In genomic region chr17:3827124-3827773, GRCh38 we compare ENCODE assay signal across 8 cellular contexts. TPM values are rescaled to one million over a fixed set of nuclear protein-coding genes. Genes with fewer than 3 reads are reported as not detected.
DNase-seq lines count a peak whose midpoint lies in the region; ATAC-seq and TF ChIP-seq lines count a peak whose summit lies in the region.

No MANE protein-coding gene starts in this region.

- H3K27ac ChIP-seq in Peyer's patch, result no peak overlapping the region
- peak overlapping the region; percentile 79 for H3K27ac ChIP-seq in rectal smooth muscle tissue (ENCODE audit: low read depth, low read length)

- intact Hi-C loops in activated T-helper 2 cell treated with anti-CD3 and anti-CD28 coated beads, Interferon-gamma antibody, Interleukin-2, Interleukin-4, amounts not matched to agents 10 μg/mL and 5 μg/mL and 100 μg/mL, durations not matched to agents 14 hours and 24 hours and 36 hours (cut with micrococcal nuclease), result loop anchor here (1.0 to 5.0 kb wide), 3 partner anchors 90 to 144 kb away; partner anchors contain the start of gene HASPIN

- no peak overlapping the region for H3K9ac ChIP-seq in rectal smooth muscle tissue (ENCODE audit: low read length)

- no peaks in the 10 kb centered on the region for H3K9me3 Mint-ChIP-seq in activated T-helper 2 cell treated with anti-CD3 and anti-CD28 coated beads, Interferon-gamma antibody, Interleukin-2, Interleukin-4, amounts not matched to agents 10 μg/mL and 5 μg/mL and 100 μg/mL, durations not matched to agents 14 hours and 24 hours and 36 hours

- H3K27me3 ChIP-seq in Peyer's patch, result no peaks in the 10 kb centered on the region
- no peaks in the 10 kb centered on the region for H3K27me3 ChIP-seq in rectal smooth muscle tissue (ENCODE audit: control insufficient read depth, insufficient read depth, low read length)

- no peak for DNase-seq in AG04449 (ENCODE audit: low read depth, low spot score)
- peak in 2 of 3 donors; percentile 73 to 88 for DNase-seq in Peyer's patch
- DNase-seq in activated T-helper 2 cell treated with anti-CD3 and anti-CD28 coated beads, Interferon-gamma antibody, Interleukin-2, Interleukin-4, amounts not matched to agents 10 μg/mL and 5 μg/mL and 100 μg/mL, durations not matched to agents 14 hours and 24 hours and 36 hours (ENCODE audit: low spot score), result peak; percentile 36
- DNase-seq in germinal center (ENCODE audit: low spot score), result peak; percentile 51

- POLR2A ChIA-PET in AG04449 (lab: Yijun Ruan, JAX), result no interaction called here

- no peak for TF ChIP-seq POLR2A in Peyer's patch (IDR thresholded peaks at IDR 0.05)

- H3K9me3 ChIP-seq in Peyer's patch, result no peaks in the 10 kb centered on the region

- peaks cover 0 to 17% (median 0%) of the 10 kb centered on the region in 4 donors for H3K4me1 ChIP-seq in Peyer's patch
- peaks cover 12% of the 10 kb centered on the region for H3K4me1 ChIP-seq in rectal smooth muscle tissue (ENCODE audit: control insufficient read depth, insufficient read depth, low read length)

- H3K36me3 Mint-ChIP-seq in activated T-helper 2 cell treated with anti-CD3 and anti-CD28 coated beads, Interferon-gamma antibody, Interleukin-2, Interleukin-4, amounts not matched to agents 10 μg/mL and 5 μg/mL and 100 μg/mL, durations not matched to agents 14 hours and 24 hours and 36 hours (ENCODE audit: low read depth), result peaks cover 68% of the 10 kb centered on the region

- H3K4me3 ChIP-seq in AG04449 (ENCODE audit: low read depth, low read length), result no peak overlapping the region
- no peak overlapping the region for H3K4me3 ChIP-seq in Peyer's patch
- no peak overlapping the region for H3K4me3 ChIP-seq in rectal smooth muscle tissue (ENCODE audit: low read length)

- H3K27me3 Mint-ChIP-seq in activated T-helper 2 cell treated with anti-CD3 and anti-CD28 coated beads, Interferon-gamma antibody, Interleukin-2, Interleukin-4, amounts not matched to agents 10 μg/mL and 5 μg/mL and 100 μg/mL, durations not matched to agents 14 hours and 24 hours and 36 hours (ENCODE audit: low read depth), result no peaks in the 10 kb centered on the region

- H3K4me3 Mint-ChIP-seq in activated T-helper 2 cell treated with anti-CD3 and anti-CD28 coated beads, Interferon-gamma antibody, Interleukin-2, Interleukin-4, amounts not matched to agents 10 μg/mL and 5 μg/mL and 100 μg/mL, durations not matched to agents 14 hours and 24 hours and 36 hours (ENCODE audit: low read depth), result no peak overlapping the region

- H3K27ac Mint-ChIP-seq in activated T-helper 2 cell treated with anti-CD3 and anti-CD28 coated beads, Interferon-gamma antibody, Interleukin-2, Interleukin-4, amounts not matched to agents 10 μg/mL and 5 μg/mL and 100 μg/mL, durations not matched to agents 14 hours and 24 hours and 36 hours, result no peak overlapping the region

- peaks cover 28% of the 10 kb centered on the region for H3K4me1 Mint-ChIP-seq in activated T-helper 2 cell treated with anti-CD3 and anti-CD28 coated beads, Interferon-gamma antibody, Interleukin-2, Interleukin-4, amounts not matched to agents 10 μg/mL and 5 μg/mL and 100 μg/mL, durations not matched to agents 14 hours and 24 hours and 36 hours (ENCODE audit: low read depth)

- CTCF ChIA-PET in AG04449 (lab: Yijun Ruan, JAX), result interaction anchor here (0.7 to 10.8 kb wide), 26 partner anchors 11 to 183 kb away, joined by 3 to 500 read pairs (median 5); partner anchors contain the start of genes HASPIN, NCBP3 and P2RX5

- ATAC-seq in GM21825 (IDR thresholded peaks at IDR 0.05; ENCODE audit: unreplicated experiment) (no peak), GM21528 (IDR thresholded peaks at IDR 0.05; ENCODE audit: low FRiP score, unreplicated experiment) (no peak)

- TF ChIP-seq CTCF in AG04449 (IDR thresholded peaks at IDR 0.05; ENCODE audit: insufficient read depth, low read length, missing control alignments), result peak; percentile 66
- peak; percentile 88 for TF ChIP-seq CTCF in GM12872 (IDR thresholded peaks at IDR 0.05; ENCODE audit: insufficient read depth, low read depth, low read length)
- TF ChIP-seq CTCF in Peyer's patch (IDR thresholded peaks at IDR 0.05), result peak; percentile 41 to 78 (median 72)

- H3K36me3 ChIP-seq in Peyer's patch (peaks cover 0 to 61% (median 0%) of the 10 kb centered on the region in 3 donors), rectal smooth muscle tissue (ENCODE audit: control insufficient read depth, insufficient read depth, low read length) (peaks cover 19% of the 10 kb centered on the region)

RNA-seq across cellular contexts. Expression of gene NCBP3, which starts 18.8 kb away (rescaled TPM):
- 10 to 100 TPM; 24.8 to 41.6 (median 32.2) TPM for total RNA-seq in Peyer's patch
- total RNA-seq in activated T-helper 2 cell treated with anti-CD3 and anti-CD28 coated beads, Interferon-gamma antibody, Interleukin-2, Interleukin-4, amounts not matched to agents 10 μg/mL and 5 μg/mL and 100 μg/mL, durations not matched to agents 14 hours and 24 hours and 36 hours, result 49.2 and 57.2 TPM in 2 replicates

RNA-seq across cellular contexts. Expression of gene ITGAE, which starts 26.3 kb away (rescaled TPM):
- total RNA-seq in Peyer's patch, result 10 to 100 TPM; 14.9 to 41.8 (median 31.5) TPM
- total RNA-seq in activated T-helper 2 cell treated with anti-CD3 and anti-CD28 coated beads, Interferon-gamma antibody, Interleukin-2, Interleukin-4, amounts not matched to agents 10 μg/mL and 5 μg/mL and 100 μg/mL, durations not matched to agents 14 hours and 24 hours and 36 hours, result 36.2 and 42.4 TPM in 2 replicates
